21 cellular contexts compared by ENCODE assay signal in the genomic region with DNA sequence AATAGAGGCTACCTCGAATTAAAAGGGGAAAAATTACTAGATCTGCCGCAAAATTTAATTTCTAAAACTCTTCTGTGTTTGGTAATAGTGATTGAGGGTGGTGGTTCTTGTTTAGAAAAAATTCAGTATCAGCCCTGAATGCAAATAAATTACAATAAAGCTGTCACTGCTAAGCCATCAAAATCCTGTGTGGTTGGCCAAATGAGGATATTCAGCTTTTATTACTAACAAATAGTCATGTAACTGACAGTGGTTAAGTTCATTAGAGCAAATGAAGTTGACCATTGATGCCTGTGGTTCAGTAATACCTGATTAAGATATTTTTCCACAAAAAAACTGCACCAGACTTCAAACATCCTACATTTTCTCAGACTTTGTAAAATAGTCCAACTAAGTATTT. TPM values are rescaled to one million over a fixed set of nuclear protein-coding genes. Genes with fewer than 3 reads are reported as not detected.
"Had no signal": no experiment of that assay in that cellular context is flagged by ENCODE, and none has a peak within 500 bp of the region (broad histone marks: within the 10 kb centered on the region; RNA-seq: fewer than 3 reads in every experiment).

No MANE protein-coding gene starts in this region.

- H3K4me3 ChIP-seq: colonic mucosa, esophagus squamous epithelium, heart left ventricle, sigmoid colon, skin epidermis, stomach, transverse colon had no signal

- DNase-seq: colonic mucosa; dermis blood vessel endothelial cell; esophagus squamous epithelium; foreskin melanocyte; heart left ventricle; hippocampal formation; mesendoderm; naive thymus-derived CD8-positive, alpha-beta T cell; posterior cingulate gyrus; sigmoid colon; stimulated activated CD4-positive, alpha-beta T cell treated with anti-CD3 and anti-CD28 coated beads, Interleukin-12 subunit alpha, Interleukin-12 subunit beta, amount 100 ng/mL, for 4 hours; stimulated activated naive CD4-positive, alpha-beta T cell; stomach; substantia nigra; transverse colon had no signal

- H3K9me3 ChIP-seq: colonic mucosa, esophagus squamous epithelium, heart left ventricle, sigmoid colon, stomach, thoracic aorta, transverse colon had no signal

- H3K36me3 ChIP-seq: colonic mucosa had no signal

- H3K27me3 ChIP-seq: colonic mucosa, esophagus squamous epithelium, heart left ventricle, sigmoid colon, stomach, transverse colon had no signal

- H3K4me3 Mint-ChIP-seq: neural crest cell had no signal

- H3K9me3 Mint-ChIP-seq: naive thymus-derived CD8-positive, alpha-beta T cell had no signal

- H3K27me3 Mint-ChIP-seq: naive thymus-derived CD8-positive, alpha-beta T cell had no signal

- H3K27ac ChIP-seq: colonic mucosa, heart left ventricle, sigmoid colon, skin epidermis, stomach, thoracic aorta had no signal

RNA-seq across cellular contexts. Expression of a gene that starts 44.6 kb away (rescaled TPM):
- total RNA-seq: epithelial cell of proximal tubule, glomerular endothelial cell, kidney epithelial cell had no signal
- polyA plus RNA-seq: naive thymus-derived CD8-positive, alpha-beta T cell had no signal
